Comparison of ENCODE assay signal across 22 cellular contexts in the genomic region with DNA sequence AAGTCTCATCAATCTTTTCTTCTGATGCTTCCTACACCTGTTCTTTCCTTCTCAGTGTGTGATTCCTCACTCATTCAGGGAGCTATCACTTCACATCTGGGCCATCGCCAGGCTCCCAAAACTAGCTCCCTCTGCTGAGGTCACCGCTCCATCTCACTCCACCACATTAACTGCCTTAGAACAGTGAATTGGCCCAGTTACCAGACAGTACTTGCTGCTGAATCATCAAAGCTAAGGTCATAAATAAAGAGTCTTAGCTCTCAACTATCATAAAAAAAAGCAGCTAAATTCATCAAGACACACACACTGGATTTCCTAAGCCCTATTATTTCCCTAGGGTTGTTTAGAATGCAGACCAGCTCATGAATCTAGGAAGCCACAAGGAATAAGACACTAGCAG. TPM values are rescaled to one million over a fixed set of nuclear protein-coding genes. Genes with fewer than 3 reads are reported as not detected.
DNase-seq lines count a peak whose midpoint lies in the region; ATAC-seq and TF ChIP-seq lines count a peak whose summit lies in the region.
"Had no signal": no experiment of that assay in that cellular context is flagged by ENCODE, and none has a peak within 500 bp of the region (broad histone marks: within the 10 kb centered on the region; RNA-seq: fewer than 3 reads in every experiment).

No MANE protein-coding gene starts in this region.

- peaks cover 3% of the 10 kb centered on the region for H3K36me3 ChIP-seq in neural progenitor cell

- no peaks in the 10 kb centered on the region for H3F3A ChIP-seq in neural progenitor cell (ENCODE audit: low read depth)

- H3K9ac ChIP-seq in neural progenitor cell = no peak overlapping the region
- H3K9ac ChIP-seq: BLaER1 treated with 17β-estradiol and CSF1 and Interleukin-3, amounts not matched to agents 10 nM and 100 nM had no signal

- no peaks in the 10 kb centered on the region for H3K9me3 Mint-ChIP-seq in endothelial cell (ENCODE audit: unreplicated experiment)
- H3K9me3 Mint-ChIP-seq in neural progenitor cell = no peaks in the 10 kb centered on the region
- no peaks in the 10 kb centered on the region for H3K9me3 Mint-ChIP-seq in natural killer cell treated with Interleukin-12 subunit alpha and Interleukin-12 subunit beta and Interleukin-15 and Interleukin-18, amount 100 ng/mL, for 72 hours
- H3K9me3 Mint-ChIP-seq: activated naive CD4-positive, alpha-beta T cell treated with anti-CD3 and anti-CD28 coated beads, Interleukin-2, amount 50 U/mL, for 72 hours had no signal

- H3K27ac ChIP-seq in neural progenitor cell = no peak overlapping the region
- H3K27ac ChIP-seq: BLaER1 treated with 17β-estradiol and CSF1 and Interleukin-3, amounts not matched to agents 10 nM and 100 nM; cardiac muscle cell; esophagus muscularis mucosa; psoas muscle; testis had no signal

- H3K4me3 Mint-ChIP-seq in endothelial cell (ENCODE audit: unreplicated experiment) (peak overlapping the region; percentile 72), neural progenitor cell (no peak overlapping the region)
- H3K4me3 Mint-ChIP-seq in natural killer cell treated with Interleukin-12 subunit alpha and Interleukin-12 subunit beta and Interleukin-15 and Interleukin-18, amount 100 ng/mL, for 72 hours = no peak overlapping the region

- DNase-seq in EL (peak; percentile 47), LHCN-M2 (ENCODE audit: low read depth) (peak; percentile 38), endothelial cell (ENCODE audit: low spot score) (no peak), neural progenitor cell (ENCODE audit: low spot score) (no peak)
- DNase-seq in natural killer cell treated with Interleukin-12 subunit alpha and Interleukin-12 subunit beta and Interleukin-15 and Interleukin-18, amount 100 ng/mL, for 72 hours (ENCODE audit: low spot score) = no peak
- DNase-seq in NK-92 treated with Interleukin-12 subunit alpha and Interleukin-12 subunit beta, amount 100 ng/mL, for 24 hours (lab: John Stamatoyannopoulos, UW) = no peak
- DNase-seq: activated T-cell treated with anti-CD3 and anti-CD28 coated beads for 4 hours, hippocampal formation, mesendoderm, NCI-H1436 treated with DMSO at 0.1 percent for 48 hours, NCI-H774, testis had no signal

- no peak for TF ChIP-seq CTCF in endothelial cell (IDR thresholded peaks at IDR 0.05; ENCODE audit: unreplicated experiment)
- TF ChIP-seq CTCF in neural progenitor cell (IDR thresholded peaks at IDR 0.05) = no peak

- H3K4me2 ChIP-seq in neural progenitor cell = no peak overlapping the region
- H3K4me2 ChIP-seq: BLaER1 treated with 17β-estradiol and CSF1 and Interleukin-3, amounts not matched to agents 10 nM and 100 nM had no signal

- no peaks in the 10 kb centered on the region for H3K27me3 ChIP-seq in neural progenitor cell
- H3K27me3 ChIP-seq: BLaER1 treated with 17β-estradiol and CSF1 and Interleukin-3, amounts not matched to agents 10 nM and 100 nM; cardiac muscle cell; esophagus muscularis mucosa; testis had no signal

- peaks cover 48% of the 10 kb centered on the region for H3K36me3 Mint-ChIP-seq in endothelial cell (ENCODE audit: low read depth, unreplicated experiment)
- H3K36me3 Mint-ChIP-seq in neural progenitor cell = peaks cover 35% of the 10 kb centered on the region
- H3K36me3 Mint-ChIP-seq in natural killer cell treated with Interleukin-12 subunit alpha and Interleukin-12 subunit beta and Interleukin-15 and Interleukin-18, amount 100 ng/mL, for 72 hours = peaks cover 12% of the 10 kb centered on the region

- H3K4me1 Mint-ChIP-seq in endothelial cell (ENCODE audit: unreplicated experiment) (no peaks in the 10 kb centered on the region), neural progenitor cell (no peaks in the 10 kb centered on the region)
- no peaks in the 10 kb centered on the region for H3K4me1 Mint-ChIP-seq in natural killer cell treated with Interleukin-12 subunit alpha and Interleukin-12 subunit beta and Interleukin-15 and Interleukin-18, amount 100 ng/mL, for 72 hours (ENCODE audit: low read depth in 2 of 2)

- H2AFZ ChIP-seq in neural progenitor cell (replicated peaks) = no peak overlapping the region

- no peaks in the 10 kb centered on the region for H3K9me3 ChIP-seq in neural progenitor cell (ENCODE audit: low read depth)
- H3K9me3 ChIP-seq: BLaER1 treated with 17β-estradiol and CSF1 and Interleukin-3, amounts not matched to agents 10 nM and 100 nM; esophagus muscularis mucosa; psoas muscle; testis had no signal

- H3K4me3 ChIP-seq in neural progenitor cell = no peak overlapping the region
- H3K4me3 ChIP-seq: BLaER1 treated with 17β-estradiol and CSF1 and Interleukin-3, amounts not matched to agents 10 nM and 100 nM; cardiac muscle cell; esophagus muscularis mucosa; psoas muscle; testis had no signal

- H3K27ac Mint-ChIP-seq in endothelial cell (ENCODE audit: unreplicated experiment) (no peak overlapping the region), neural progenitor cell (peak overlapping the region; percentile 67)
- H3K27ac Mint-ChIP-seq in natural killer cell treated with Interleukin-12 subunit alpha and Interleukin-12 subunit beta and Interleukin-15 and Interleukin-18, amount 100 ng/mL, for 72 hours = no peak overlapping the region

- ATAC-seq in natural killer cell treated with Interleukin-12 subunit alpha and Interleukin-12 subunit beta and Interleukin-15 and Interleukin-18, amount 100 ng/mL, for 72 hours = no peak
- ATAC-seq in GM18517 (IDR thresholded peaks at IDR 0.05; ENCODE audit: unreplicated experiment) = no peak
- no peak for ATAC-seq in GM18520 (IDR thresholded peaks at IDR 0.05; ENCODE audit: unreplicated experiment)
- ATAC-seq: activated naive CD4-positive, alpha-beta T cell treated with anti-CD3 and anti-CD28 coated beads, Interleukin-2, amount 50 U/mL, for 72 hours had no signal

- H3K27me3 Mint-ChIP-seq in endothelial cell (ENCODE audit: unreplicated experiment) = no peaks in the 10 kb centered on the region
- H3K27me3 Mint-ChIP-seq in neural progenitor cell (ENCODE audit: insufficient read depth, low read depth) = no peaks in the 10 kb centered on the region
- H3K27me3 Mint-ChIP-seq in natural killer cell treated with Interleukin-12 subunit alpha and Interleukin-12 subunit beta and Interleukin-15 and Interleukin-18, amount 100 ng/mL, for 72 hours = no peaks in the 10 kb centered on the region

- H4K20me1 ChIP-seq in neural progenitor cell (ENCODE audit: low read depth) = no peaks in the 10 kb centered on the region

- H3K4me1 ChIP-seq in neural progenitor cell = no peaks in the 10 kb centered on the region
- H3K4me1 ChIP-seq: BLaER1 treated with 17β-estradiol and CSF1 and Interleukin-3, amounts not matched to agents 10 nM and 100 nM; esophagus muscularis mucosa; psoas muscle; testis had no signal

- H3K79me2 ChIP-seq in neural progenitor cell (ENCODE audit: low read depth) = no peaks in the 10 kb centered on the region

RNA-seq across cellular contexts. Expression of gene SRM, which starts 18.8 kb away (rescaled TPM):
- total RNA-seq in LHCN-M2 (2014; rRNA removed) (71.1 and 78.6 TPM in 2 replicates), endothelial cell (ENCODE audit: unreplicated experiment) (51.0 TPM), neural progenitor cell (ENCODE audit: low replicate concordance) (15.7 and 33.2 TPM in 2 replicates)
- 199 TPM for polyA plus RNA-seq in LHCN-M2 (2012)
- total RNA-seq in natural killer cell treated with Interleukin-12 subunit alpha and Interleukin-12 subunit beta and Interleukin-15 and Interleukin-18, amount 100 ng/mL, for 72 hours = 100 to 1,000 TPM in 1 of 2 donors, 10 to 100 TPM in 1; 98.2 to 209 TPM

RNA-seq across cellular contexts. Expression of gene EXOSC10, which starts 21.0 kb away (rescaled TPM):
- 55.8 and 62.1 TPM in 2 replicates for total RNA-seq in LHCN-M2 (2014; rRNA removed)
- polyA plus RNA-seq in LHCN-M2 (2012) = 30.3 TPM
- total RNA-seq in endothelial cell (ENCODE audit: unreplicated experiment) = 80.6 TPM
- 91.7 and 102 TPM in 2 replicates for total RNA-seq in neural progenitor cell (ENCODE audit: low replicate concordance)
- 100 to 1,000 TPM in 1 of 2 donors, 10 to 100 TPM in 1; 69.6 to 120 TPM for total RNA-seq in natural killer cell treated with Interleukin-12 subunit alpha and Interleukin-12 subunit beta and Interleukin-15 and Interleukin-18, amount 100 ng/mL, for 72 hours

RNA-seq across cellular contexts. Expression of gene MASP2, which starts 31.6 kb away (rescaled TPM):
- total RNA-seq in LHCN-M2 (2014; rRNA removed) (0.26 TPM in 1 of 2 replicates, not detected in the other), endothelial cell (ENCODE audit: unreplicated experiment) (not detected), neural progenitor cell (ENCODE audit: low replicate concordance) (0.09 TPM in 1 of 2 replicates, not detected in the other)
- 0.18 TPM for polyA plus RNA-seq in LHCN-M2 (2012)
- under 1 TPM; 0.31 to 0.33 TPM for total RNA-seq in natural killer cell treated with Interleukin-12 subunit alpha and Interleukin-12 subunit beta and Interleukin-15 and Interleukin-18, amount 100 ng/mL, for 72 hours
- total RNA-seq: cardiac muscle cell, esophagus muscularis mucosa, HT1080, kidney epithelial cell, psoas muscle had no signal
- polyA plus RNA-seq: neural cell had no signal

Comparison
In these comparisons a context has a peak if more than half of its experiments do, and no peak if none do; other contexts are left out.
1. DNase-seq: peak in EL (single experiment) and LHCN-M2 (single experiment); none in endothelial cell (single experiment), neural progenitor cell (single experiment), natural killer cell treated with Interleukin-12 subunit alpha and Interleukin-12 subunit beta and Interleukin-15 and Interleukin-18, amount 100 ng/mL, for 72 hours (single experiment) and NK-92 treated with Interleukin-12 subunit alpha and Interleukin-12 subunit beta, amount 100 ng/mL, for 24 hours (single experiment).